In the genomic region with DNA sequence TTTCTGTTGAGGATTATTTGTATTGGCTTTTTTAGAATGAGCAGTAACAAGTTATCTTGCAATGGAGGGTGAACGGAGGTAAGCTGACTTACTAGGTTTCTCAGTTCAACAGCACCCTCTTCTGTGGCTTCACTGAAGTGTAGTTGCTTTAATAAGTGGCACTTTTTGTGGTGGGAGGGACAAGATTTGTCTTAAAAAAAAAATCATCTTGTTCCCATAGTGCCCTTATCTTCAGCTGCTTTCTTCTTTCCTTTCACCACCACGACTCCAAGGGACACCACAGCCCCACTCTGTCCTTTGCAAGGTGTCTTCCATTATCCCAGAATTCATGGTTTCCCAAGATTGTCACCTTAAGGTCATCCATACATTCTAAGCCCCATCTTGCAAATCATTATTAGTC, we compare ENCODE assay signal across 8 cellular contexts.
DNase-seq lines count a peak whose midpoint lies in the region; ATAC-seq, FAIRE-seq and TF ChIP-seq lines count a peak whose summit lies in the region.

No MANE protein-coding gene starts in this region.

- no TSS peak for BruUV-seq in mammary epithelial cell (replicated peaks; lab: Mats Ljungman, UMichigan)

- no peak overlapping the region for H3K4me2 ChIP-seq in mammary epithelial cell (ENCODE audit: insufficient read depth, low read depth, low read length)

- DNase-seq in DMS153 (lab: John Stamatoyannopoulos, UW) (peak; percentile 42), GM19239 (ENCODE audit: insufficient read length, low spot score) (peak; percentile 5), NCI-H774 (lab: John Stamatoyannopoulos, UW) (peak; percentile 60), mammary epithelial cell (peak; percentile 51), left kidney (ENCODE audit: low read depth, low spot score) (peak; percentile 82), C1 segment of cervical spinal cord (lab: John Stamatoyannopoulos, UW) (no peak)

- no peaks in the 10 kb centered on the region for H3K4me1 ChIP-seq in mammary epithelial cell (ENCODE audit: insufficient read depth, low read length)

- CTCF ChIA-PET in mammary epithelial cell (lab: Charles Lee; ENCODE audit: low non-redundant PET): interaction anchor here (0.7 kb wide), 1 partner anchor 53 kb away, joined by 3 read pairs; no protein-coding TSS in a partner anchor

- no peaks in the 10 kb centered on the region for H3K27me3 ChIP-seq in mammary epithelial cell (ENCODE audit: insufficient read depth, low read length)

- H2AFZ ChIP-seq in mammary epithelial cell (ENCODE audit: low read depth, low read length): no peak overlapping the region

- in situ Hi-C loops in mammary epithelial cell (cut with MboI; ENCODE audit: low sequenced_read_pairs in 2 of 2): loop anchor here (10.0 to 25.0 kb wide), 3 partner anchors 222 to 964 kb away; no protein-coding TSS in a partner anchor

- no peaks in the 10 kb centered on the region for H3K36me3 ChIP-seq in mammary epithelial cell (ENCODE audit: insufficient read depth, low read length)

- 0% methylated on average over 2 of the region's 2 CpGs for WGBS in mammary epithelial cell (ENCODE audit: low coverage, missing lambda C conversion rate)

- peak; percentile 44 for FAIRE-seq in GM19239 (lab: Jason Lieb, UNC)

- no peak overlapping the region for H3K27ac ChIP-seq in mammary epithelial cell (ENCODE audit: insufficient read depth, low read depth, low read length)

- H4K20me1 ChIP-seq in mammary epithelial cell (ENCODE audit: insufficient read depth, low read length): no peaks in the 10 kb centered on the region

- H3K4me3 ChIP-seq in mammary epithelial cell (replicated peaks in 1 of 3; ENCODE audit: insufficient read depth in 1 of 3, low read depth in 2 of 3, low read length in 3 of 3): no peak overlapping the region

- H3K9ac ChIP-seq in mammary epithelial cell (ENCODE audit: insufficient read depth, low read length): no peak overlapping the region

- TF ChIP-seq CTCF in mammary epithelial cell (conservative IDR thresholded peaks at IDR 0.05 in 1 of 2, IDR thresholded peaks at IDR 0.05 in 1 of 2; ENCODE audit: extremely low read depth in 1 of 2, insufficient read depth in 1 of 2, low read depth in 1 of 2, low read length in 2 of 2): peak; percentile 61 to 76

- dilution Hi-C loops in mammary epithelial cell (cut with HindIII; ENCODE audit: low sequenced_read_pairs): no loop called here

- intact Hi-C loops in mammary epithelial cell (cut with micrococcal nuclease): loop anchor here (1.0 to 5.0 kb wide), 5 partner anchors 225 to 1219 kb away; no protein-coding TSS in a partner anchor

- H3K9me3 ChIP-seq in mammary epithelial cell (replicated peaks; ENCODE audit: insufficient read depth, low read length): no peaks in the 10 kb centered on the region

- H3K79me2 ChIP-seq in mammary epithelial cell (ENCODE audit: insufficient read depth, low read length): no peaks in the 10 kb centered on the region

- ATAC-seq in HG03565 (IDR thresholded peaks at IDR 0.05; ENCODE audit: unreplicated experiment) (peak; percentile 86), HG03469 (IDR thresholded peaks at IDR 0.05; ENCODE audit: unreplicated experiment) (no peak)

Comparison
In these comparisons a context has a peak if more than half of its experiments do, and no peak if none do; other contexts are left out.
1. DNase-seq: peak in DMS153 (single experiment), GM19239 (single experiment), NCI-H774 (single experiment), mammary epithelial cell (single experiment) and left kidney (single experiment); none in C1 segment of cervical spinal cord (0 of 14).